ENCODE assay signal across 1 cellular context in the genomic region with DNA sequence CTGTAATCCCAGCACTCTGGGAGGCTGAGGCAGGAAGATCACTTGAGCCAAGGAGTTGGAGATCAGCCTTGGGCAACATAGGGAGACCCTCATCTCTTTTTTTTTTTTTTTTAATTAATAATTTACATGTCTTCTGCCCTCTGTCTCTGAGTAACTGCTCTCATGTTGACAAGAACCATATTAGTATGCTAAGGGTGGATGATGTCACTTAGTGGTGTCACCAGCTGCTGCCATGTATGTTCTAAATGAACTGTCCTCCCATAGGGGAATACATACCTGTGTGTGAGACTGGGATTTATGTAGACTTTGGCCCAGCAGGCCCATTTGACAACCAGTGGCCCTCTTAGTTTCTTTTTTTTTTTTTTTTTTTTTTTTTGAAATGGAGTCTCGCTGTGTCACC.
TF ChIP-seq lines count a peak whose summit lies in the region.

No MANE protein-coding gene starts in this region.

TF ChIP-seq in GM12878, 131 proteins besides CTCF, POLR2A, EP300 and RAD21 (continued from another document):
- TF ChIP-seq, protein P1, sequence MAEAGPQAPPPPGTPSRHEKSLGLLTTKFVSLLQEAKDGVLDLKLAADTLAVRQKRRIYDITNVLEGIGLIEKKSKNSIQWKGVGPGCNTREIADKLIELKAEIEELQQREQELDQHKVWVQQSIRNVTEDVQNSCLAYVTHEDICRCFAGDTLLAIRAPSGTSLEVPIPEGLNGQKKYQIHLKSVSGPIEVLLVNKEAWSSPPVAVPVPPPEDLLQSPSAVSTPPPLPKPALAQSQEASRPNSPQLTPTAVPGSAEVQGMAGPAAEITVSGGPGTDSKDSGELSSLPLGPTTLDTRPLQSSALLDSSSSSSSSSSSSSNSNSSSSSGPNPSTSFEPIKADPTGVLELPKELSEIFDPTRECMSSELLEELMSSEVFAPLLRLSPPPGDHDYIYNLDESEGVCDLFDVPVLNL (IDR thresholded peaks at IDR 0.05; ENCODE audit: low read depth, low read length): no peak
- no peak for TF ChIP-seq CEBPB (IDR thresholded peaks at IDR 0.05; ENCODE audit: borderline replicate concordance in 1 of 2, low read depth in 2 of 2, low read length in 2 of 2)
- TF ChIP-seq NBN (IDR thresholded peaks at IDR 0.05): no peak
